ENCODE assay signal across 19 cellular contexts in the genomic region with DNA sequence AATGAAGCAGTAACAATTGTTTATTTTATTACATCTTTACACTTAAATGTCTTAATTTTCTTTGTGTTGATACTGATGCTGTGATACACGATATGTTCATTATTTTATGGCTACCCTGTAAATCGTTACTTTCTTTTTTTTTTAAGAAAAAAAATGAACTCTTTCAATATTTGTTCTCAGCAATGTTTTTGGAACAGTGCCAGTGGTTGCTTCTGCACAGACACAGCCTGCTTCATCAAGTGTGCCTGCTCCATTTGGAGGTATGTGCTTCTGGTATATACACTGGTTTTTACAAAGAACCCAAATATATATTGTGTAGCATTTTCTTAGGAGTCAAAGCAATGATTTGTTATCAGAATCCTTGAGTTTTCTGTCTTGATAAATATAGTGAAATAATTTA.
DNase-seq lines count a peak whose midpoint lies in the region; ATAC-seq and TF ChIP-seq lines count a peak whose summit lies in the region.
"Had no signal": no experiment of that assay in that cellular context is flagged by ENCODE, and none has a peak within 500 bp of the region (broad histone marks: within the 10 kb centered on the region; RNA-seq: fewer than 3 reads in every experiment).

No MANE protein-coding gene starts in this region.

- no peak overlapping the region for H3K4me3 ChIP-seq in fibroblast of pulmonary artery (replicated peaks; ENCODE audit: low read depth, low read length)
- H3K4me3 ChIP-seq: gastroesophageal sphincter, neural progenitor cell, smooth muscle cell had no signal

- DNase-seq in DMS 273 (lab: John Stamatoyannopoulos, UW; ENCODE audit: unreplicated experiment) (peak; percentile 34), DMS 273 treated with DMSO at 0.1 percent for 48 hours (lab: John Stamatoyannopoulos, UW) (no peak), DMS53 treated with DMSO at 0.1 percent for 48 hours (lab: John Stamatoyannopoulos, UW; ENCODE audit: unreplicated experiment) (peak; percentile 13), NCI-H2171 treated with DMSO at 0.1 percent for 48 hours (lab: John Stamatoyannopoulos, UW) (peak; percentile 31), fibroblast of pulmonary artery (ENCODE audit: low read depth) (peak; percentile 44)
- no peak for DNase-seq in activated CD4-positive, alpha-beta T cell treated with anti-CD3 and anti-CD28 coated beads for 48 hours
- DNase-seq in stimulated activated CD4-positive, alpha-beta T cell treated with anti-CD3 and anti-CD28 coated beads, Interleukin-4, amount 100 ng/mL, for 4 hours: no peak
- DNase-seq: activated CD4-positive, alpha-beta T cell treated with anti-CD3 and anti-CD28 coated beads, Interleukin-2, amount 50 U/mL, for 1 hour; activated CD8-positive, alpha-beta memory T cell treated with anti-CD3 and anti-CD28 coated beads, Interleukin-2, amount 50 U/mL, for 48 hours; Calu3; central memory CD4-positive, alpha-beta T cell; effector CD4-positive, alpha-beta T cell; H9; left colon; NCI-H226 had no signal

- TF ChIP-seq CTCF in fibroblast of pulmonary artery (IDR thresholded peaks at IDR 0.05; ENCODE audit: low read length, missing control alignments): no peak

- ATAC-seq in HG03469 (IDR thresholded peaks at IDR 0.05; ENCODE audit: unreplicated experiment): no peak
- ATAC-seq: gastroesophageal sphincter, left colon had no signal

Comparison
In these comparisons a context has a peak if more than half of its experiments do, and no peak if none do; other contexts are left out.
1. DNase-seq: peak in DMS 273 (single experiment), DMS53 treated with DMSO at 0.1 percent for 48 hours (single experiment), NCI-H2171 treated with DMSO at 0.1 percent for 48 hours (single experiment) and fibroblast of pulmonary artery (single experiment); none in DMS 273 treated with DMSO at 0.1 percent for 48 hours (single experiment), activated CD4-positive, alpha-beta T cell treated with anti-CD3 and anti-CD28 coated beads for 48 hours (single experiment) and stimulated activated CD4-positive, alpha-beta T cell treated with anti-CD3 and anti-CD28 coated beads, Interleukin-4, amount 100 ng/mL, for 4 hours (0 of 2).